ENCODE assay signal across 27 cellular contexts in genomic region chr7:91567111-91568012, GRCh38.
A peak's percentile ranks its signal among the peaks of the same experiment; 100 is the strongest.
DNase-seq lines count a peak whose midpoint lies in the region; ATAC-seq, FAIRE-seq and TF ChIP-seq lines count a peak whose summit lies in the region.
"Had no signal": no experiment of that assay in that cellular context is flagged by ENCODE, and none has a peak within 500 bp of the region (broad histone marks: within the 10 kb centered on the region; RNA-seq: fewer than 3 reads in every experiment).

No MANE protein-coding gene starts in this region.

- H3K36me3 ChIP-seq in gastroesophageal sphincter: no peaks in the 10 kb centered on the region
- no peaks in the 10 kb centered on the region for H3K36me3 ChIP-seq in tibial nerve
- H3K36me3 ChIP-seq: MG63, Peyer's patch had no signal

- TF ChIP-seq CTCF in gastroesophageal sphincter (IDR thresholded peaks at IDR 0.05): no peak
- no peak for TF ChIP-seq CTCF in tibial nerve (IDR thresholded peaks at IDR 0.05)

- H3K9me3 ChIP-seq in gastroesophageal sphincter (no peaks in the 10 kb centered on the region), tibial nerve (no peaks in the 10 kb centered on the region)
- H3K9me3 ChIP-seq: MG63, Peyer's patch had no signal

- TF ChIP-seq POLR2A in gastroesophageal sphincter (IDR thresholded peaks at IDR 0.05): no peak
- no peak for TF ChIP-seq POLR2A in tibial nerve (IDR thresholded peaks at IDR 0.05)

- 35 to 53% methylated on average over 5 to 6 of the region's 6 CpGs for whole genome bisulfite sequencing in gastroesophageal sphincter (ENCODE audit: low coverage in 1 of 2), 2 donors
- WGBS in tibial nerve, 2 donors: 50 to 53% methylated on average over 6 of the region's 6 CpGs

- H3K27me3 ChIP-seq in gastroesophageal sphincter: no peaks in the 10 kb centered on the region
- H3K27me3 ChIP-seq in tibial nerve: no peaks in the 10 kb centered on the region
- H3K27me3 ChIP-seq: MG63, Peyer's patch had no signal

- peak; percentile 17 for DNase-seq in DMS53 (lab: John Stamatoyannopoulos, UW)
- no peak for DNase-seq in DMS53 treated with DMSO at 0.1 percent for 48 hours (lab: John Stamatoyannopoulos, UW; ENCODE audit: unreplicated experiment)
- DNase-seq in putamen (ENCODE audit: low spot score): peak; percentile 42
- DNase-seq in tibial nerve (ENCODE audit: low spot score in 2 of 2): no peak
- no peak for DNase-seq in RCC 7860 (ENCODE audit: low spot score)
- DNase-seq: 8988T; activated CD4-positive, alpha-beta T cell treated with anti-CD3 and anti-CD28 coated beads for 36 hours; activated CD8-positive, alpha-beta T cell treated with anti-CD3 and anti-CD28 coated beads, Interleukin-2, amount 10 ng/mL, durations not matched to agents 7 days and 5 days; Calu3; central memory CD4-positive, alpha-beta T cell; erythroblast; GOT3; KG1; kidney; MG63; midbrain; naive thymus-derived CD4-positive, alpha-beta T cell; NCI-H2081 treated with DMSO at 0.1 percent for 48 hours; NCI-H748 treated with DMSO at 0.1 percent for 48 hours; Peyer's patch; T-helper 9 cell had no signal

- TF ChIP-seq EP300 in gastroesophageal sphincter (IDR thresholded peaks at IDR 0.05) (no peak), tibial nerve (IDR thresholded peaks at IDR 0.05) (no peak)

- no peak overlapping the region for H3K4me3 ChIP-seq in gastroesophageal sphincter
- H3K4me3 ChIP-seq in tibial nerve: no peak overlapping the region
- H3K4me3 ChIP-seq: MG63, Peyer's patch, skin epidermis had no signal

- no peak for FAIRE-seq in RCC 7860 (lab: Jason Lieb, UNC)
- FAIRE-seq: kidney had no signal

- H3K4me1 ChIP-seq in gastroesophageal sphincter (peaks cover 0 to 36% (median 0%) of the 10 kb centered on the region in 3 donors), tibial nerve (peaks cover 0 to 38% (median 0%) of the 10 kb centered on the region in 4 donors)
- H3K4me1 ChIP-seq: Peyer's patch had no signal

- ATAC-seq in SK-N-SH treated with all-trans-retinoic acid at 6 μM for 48 hours: no peak
- ATAC-seq in gastroesophageal sphincter: peak; percentile 14
- ATAC-seq in GM21717 (IDR thresholded peaks at IDR 0.05; ENCODE audit: unreplicated experiment): no peak
- ATAC-seq: activated CD4-positive, alpha-beta T cell treated with anti-CD3 and anti-CD28 coated beads for 36 hours; activated CD8-positive, alpha-beta T cell treated with anti-CD3 and anti-CD28 coated beads, Interleukin-2, amount 10 ng/mL, durations not matched to agents 7 days and 5 days; activated naive CD4-positive, alpha-beta T cell treated with anti-CD3 and anti-CD28 coated beads, Interleukin-2, amount 50 U/mL, for 72 hours; naive thymus-derived CD4-positive, alpha-beta T cell; stimulated activated memory B cell treated with anti-CD40 and anti-IgM and Interleukin-4, amounts not matched to agents 10 μg/mL and 1 μg/mL and 100 μg/mL, for 72 hours had no signal

- H3K27ac ChIP-seq in gastroesophageal sphincter: no peak overlapping the region
- H3K27ac ChIP-seq in tibial nerve: no peak overlapping the region
- H3K27ac ChIP-seq: Peyer's patch had no signal

TF ChIP-seq in SK-N-SH treated with all-trans-retinoic acid at 6 μM for 48 hours, 23 proteins besides CTCF, POLR2A, EP300 and RAD21:
- TF ChIP-seq ZFP30 (CRISPR knock-in tag; IDR thresholded peaks at IDR 0.05) (peak; percentile 12; the same call in 1 of the 2 replicates), ZNF70 (CRISPR knock-in tag; IDR thresholded peaks at IDR 0.05) (no peak)

Comparison
In these comparisons a context has a peak if more than half of its experiments do, and no peak if none do; other contexts are left out.
1. DNase-seq: peak in DMS53 (single experiment) and putamen (single experiment); none in DMS53 treated with DMSO at 0.1 percent for 48 hours (single experiment), tibial nerve (0 of 2) and RCC 7860 (single experiment).